In genomic region chr19:52094526-52094925, GRCh38 we compare ENCODE assay signal across 8 cellular contexts. TPM values are rescaled to one million over a fixed set of nuclear protein-coding genes. Genes with fewer than 3 reads are reported as not detected.
A peak's percentile ranks its signal among the peaks of the same experiment; 100 is the strongest.
DNase-seq lines count a peak whose midpoint lies in the region; ATAC-seq lines count a peak whose summit lies in the region.

No MANE protein-coding gene starts in this region.

- no peaks in the 10 kb centered on the region for H3K27me3 ChIP-seq in thymus (ENCODE audit: control insufficient read depth, insufficient read depth)

- peaks cover 6% of the 10 kb centered on the region for H3K9me3 ChIP-seq in thymus (ENCODE audit: control insufficient read depth)

- peaks cover 5% of the 10 kb centered on the region for H3K4me1 ChIP-seq in thymus (ENCODE audit: control insufficient read depth, insufficient read depth, low read length)

- H3K4me3 ChIP-seq in thymus (ENCODE audit: low read length), result peak overlapping the region; percentile 58

- WGBS in thymus, result 55% methylated on average over 6 of the region's 6 CpGs

- H3K27me3 Mint-ChIP-seq in activated CD4-positive, alpha-beta T cell treated with anti-CD3 and anti-CD28 coated beads for 36 hours, result no peaks in the 10 kb centered on the region
- H3K27me3 Mint-ChIP-seq in activated naive CD8-positive, alpha-beta T cell treated with anti-CD3 and anti-CD28 coated beads, Interleukin-2, amount 50 U/mL, for 24 hours, result no peaks in the 10 kb centered on the region

- peaks cover 55% of the 10 kb centered on the region for H3K9me3 Mint-ChIP-seq in activated CD4-positive, alpha-beta T cell treated with anti-CD3 and anti-CD28 coated beads for 36 hours (ENCODE audit: low read depth)
- peaks cover 59% of the 10 kb centered on the region for H3K9me3 Mint-ChIP-seq in activated naive CD8-positive, alpha-beta T cell treated with anti-CD3 and anti-CD28 coated beads, Interleukin-2, amount 50 U/mL, for 24 hours

- peak overlapping the region; percentile 95 for H3K27ac Mint-ChIP-seq in activated CD4-positive, alpha-beta T cell treated with anti-CD3 and anti-CD28 coated beads for 36 hours
- H3K27ac Mint-ChIP-seq in activated naive CD8-positive, alpha-beta T cell treated with anti-CD3 and anti-CD28 coated beads, Interleukin-2, amount 50 U/mL, for 24 hours, result peak overlapping the region; percentile 94

- peaks cover 22% of the 10 kb centered on the region for H3K4me1 Mint-ChIP-seq in activated CD4-positive, alpha-beta T cell treated with anti-CD3 and anti-CD28 coated beads for 36 hours
- H3K4me1 Mint-ChIP-seq in activated naive CD8-positive, alpha-beta T cell treated with anti-CD3 and anti-CD28 coated beads, Interleukin-2, amount 50 U/mL, for 24 hours, result peaks cover 34% of the 10 kb centered on the region

- POLR2A ChIA-PET in activated CD4-positive, alpha-beta T cell treated with anti-CD3 and anti-CD28 coated beads for 36 hours (lab: Charles Lee), result no interaction called here

- peak overlapping the region; percentile 94 for H3K4me3 Mint-ChIP-seq in activated CD4-positive, alpha-beta T cell treated with anti-CD3 and anti-CD28 coated beads for 36 hours
- peak overlapping the region; percentile 89 for H3K4me3 Mint-ChIP-seq in activated naive CD8-positive, alpha-beta T cell treated with anti-CD3 and anti-CD28 coated beads, Interleukin-2, amount 50 U/mL, for 24 hours

- no peak for ATAC-seq in activated CD4-positive, alpha-beta T cell treated with anti-CD3 and anti-CD28 coated beads for 36 hours
- ATAC-seq in activated naive CD8-positive, alpha-beta T cell treated with anti-CD3 and anti-CD28 coated beads, Interleukin-2, amount 50 U/mL, for 24 hours, result no peak
- no peak for ATAC-seq in HG03378 (IDR thresholded peaks at IDR 0.05; ENCODE audit: unreplicated experiment)
- no peak for ATAC-seq in HG03442 (IDR thresholded peaks at IDR 0.05; ENCODE audit: unreplicated experiment)

- H3K27ac ChIP-seq in thymus (ENCODE audit: low read depth), result no peak overlapping the region

- CTCF ChIA-PET in activated CD4-positive, alpha-beta T cell treated with anti-CD3 and anti-CD28 coated beads for 36 hours (lab: Charles Lee), result no interaction called here

- H3K36me3 Mint-ChIP-seq in activated CD4-positive, alpha-beta T cell treated with anti-CD3 and anti-CD28 coated beads for 36 hours (ENCODE audit: low read depth), result peaks cover 71% of the 10 kb centered on the region
- H3K36me3 Mint-ChIP-seq in activated naive CD8-positive, alpha-beta T cell treated with anti-CD3 and anti-CD28 coated beads, Interleukin-2, amount 50 U/mL, for 24 hours (ENCODE audit: low read depth), result peaks cover 74% of the 10 kb centered on the region

- intact Hi-C loops in activated CD4-positive, alpha-beta T cell treated with anti-CD3 and anti-CD28 coated beads for 36 hours (cut with DNase I, micrococcal nuclease), result loop anchor here in 1 of 2 experiments (2.0 kb wide), 1 partner anchor 142 kb away; no protein-coding TSS in a partner anchor

- no peaks in the 10 kb centered on the region for H3K36me3 ChIP-seq in thymus (ENCODE audit: control insufficient read depth, insufficient read depth)

- peak; percentile 11 for DNase-seq in activated CD4-positive, alpha-beta T cell treated with anti-CD3 and anti-CD28 coated beads for 36 hours
- no peak for DNase-seq in activated CD4-positive, alpha-beta T cell treated with anti-CD3 and anti-CD28 coated beads, Interleukin-2, amount 50 U/mL, for 48 hours
- no peak for DNase-seq in activated naive CD8-positive, alpha-beta T cell treated with anti-CD3 and anti-CD28 coated beads, Interleukin-2, amount 50 U/mL, for 24 hours
- peak; percentile 5 for DNase-seq in kidney tubule cell (ENCODE audit: low spot score)
- DNase-seq in DMS114 treated with DMSO at 0.1 percent for 48 hours (lab: John Stamatoyannopoulos, UW; ENCODE audit: unreplicated experiment), result no peak

RNA-seq across cellular contexts. Expression of gene ZNF841, which starts 1.0 kb away (rescaled TPM):
- 10 to 100 TPM; 18.0 to 20.3 TPM for total RNA-seq in activated CD4-positive, alpha-beta T cell treated with anti-CD3 and anti-CD28 coated beads for 36 hours
- 13.7 TPM for polyA plus RNA-seq in thymus

RNA-seq across cellular contexts. Expression of gene ZNF616, which starts 45.2 kb away (rescaled TPM):
- total RNA-seq in activated CD4-positive, alpha-beta T cell treated with anti-CD3 and anti-CD28 coated beads for 36 hours, result 10 to 100 TPM; 13.9 to 15.7 TPM
- polyA plus RNA-seq in thymus, result 5.2 TPM

RNA-seq across cellular contexts. Expression of gene ZNF432, which starts 45.9 kb away (rescaled TPM):
- total RNA-seq in activated CD4-positive, alpha-beta T cell treated with anti-CD3 and anti-CD28 coated beads for 36 hours, result 10 to 100 TPM; 11.5 to 12.8 TPM
- polyA plus RNA-seq in thymus, result 16.2 TPM

Comparison
In these comparisons a context has a peak if more than half of its experiments do, and no peak if none do; other contexts are left out.
1. DNase-seq: peak in activated CD4-positive, alpha-beta T cell treated with anti-CD3 and anti-CD28 coated beads for 36 hours (single experiment) and kidney tubule cell (single experiment); none in activated CD4-positive, alpha-beta T cell treated with anti-CD3 and anti-CD28 coated beads, Interleukin-2, amount 50 U/mL, for 48 hours (0 of 2), activated naive CD8-positive, alpha-beta T cell treated with anti-CD3 and anti-CD28 coated beads, Interleukin-2, amount 50 U/mL, for 24 hours (single experiment) and DMS114 treated with DMSO at 0.1 percent for 48 hours (single experiment).